Comparison of ENCODE assay signal across 34 cellular contexts in genomic region chr6:73632346-73632745, GRCh38.
"Had no signal": no experiment of that assay in that cellular context is flagged by ENCODE, and none has a peak within 500 bp of the region (broad histone marks: within the 10 kb centered on the region; RNA-seq: fewer than 3 reads in every experiment).

No MANE protein-coding gene starts in this region.

- H3K36me3 ChIP-seq: MG63 had no signal

- DNase-seq: Karpas-422, Kasumi-1, MG63, MM.1S, MV-4-11, NCI-H1048, NCI-H1092, NCI-H1092 treated with DMSO at 0.1 percent for 48 hours, NCI-H1105, NCI-H1105 treated with DMSO at 0.1 percent for 48 hours, NCI-H1417, NCI-H1417 treated with DMSO at 0.1 percent for 48 hours, NCI-H1436, NCI-H1436 treated with DMSO at 0.1 percent for 48 hours, NCI-H146, NCI-H1694, NCI-H1694 treated with DMSO at 0.1 percent for 48 hours, NCI-H187, NCI-H187 treated with DMSO at 0.1 percent for 48 hours, NCI-H1930, NCI-H2029, NCI-H2029 treated with DMSO at 0.1 percent for 48 hours, NCI-H2081, NCI-H2081 treated with DMSO at 0.1 percent for 48 hours, NCI-H2107, NCI-H2171, NCI-H2171 treated with DMSO at 0.1 percent for 48 hours, NCI-H2227 treated with DMSO at 0.1 percent for 48 hours, NCI-H345, NCI-H446, NCI-H446 treated with DMSO at 0.1 percent for 48 hours, NCI-H510A, NCI-H510A treated with DMSO at 0.1 percent for 48 hours, NCI-H524 had no signal

- H3K27me3 ChIP-seq: MG63 had no signal

- H3K9me3 ChIP-seq: MG63 had no signal

- H3K4me3 ChIP-seq: MG63 had no signal
